In genomic region chr15:61528590-61528929, GRCh38 we compare ENCODE assay signal across 25 cellular contexts.
DNase-seq lines count a peak whose midpoint lies in the region; FAIRE-seq and TF ChIP-seq lines count a peak whose summit lies in the region.
"Had no signal": no experiment of that assay in that cellular context is flagged by ENCODE, and none has a peak within 500 bp of the region (broad histone marks: within the 10 kb centered on the region; RNA-seq: fewer than 3 reads in every experiment).

No MANE protein-coding gene starts in this region.

- no peaks in the 10 kb centered on the region for H3K9me3 Mint-ChIP-seq in neural progenitor cell
- H3K9me3 Mint-ChIP-seq: CD8-positive, alpha-beta T cell had no signal

- 11% methylated on average over 1 of the region's 2 CpGs for WGBS in HUES64
- WGBS in H1 (ENCODE audit: extremely low coverage in 1 of 2, insufficient coverage in 1 of 2, insufficient read length in 1 of 2, insufficient replicate concordance in 2 of 2, low coverage in 1 of 2, low lambda C conversion rate in 2 of 2, missing lambda C conversion rate in 1 of 2), 2 experiments, result 32% methylated on average over 2 of the region's 2 CpGs; no CpG with 5 or more reads in 1 of the 2 experiments
- 42% methylated on average over 2 of the region's 2 CpGs for WGBS in esophagus muscularis mucosa

- no peaks in the 10 kb centered on the region; the same call in 1 of the 2 replicates for H3K23me2 ChIP-seq in H1 (ENCODE audit: low read depth, low read length)

- TF ChIP-seq EP300 in H1 (IDR thresholded peaks at IDR 0.05; ENCODE audit: borderline replicate concordance in 1 of 2, low read depth in 2 of 2, low read length in 2 of 2) (no peak), esophagus muscularis mucosa (IDR thresholded peaks at IDR 0.05) (no peak)

- no peak overlapping the region for H4K5ac ChIP-seq in H1 (ENCODE audit: insufficient read length, low read depth, low read length)

- no peak overlapping the region for H2AK5ac ChIP-seq in H1 (ENCODE audit: low read depth, low read length)

- H4K91ac ChIP-seq in H1 (replicated peaks; ENCODE audit: insufficient read length, low read length), result no peak overlapping the region

- intact Hi-C loops in esophagus muscularis mucosa (cut with DNase I), result no loop called here

- H3K27me3 ChIP-seq in HUES64 (ENCODE audit: insufficient read depth, low read length) (no peaks in the 10 kb centered on the region), H1 (replicated peaks in 1 of 4; ENCODE audit: control insufficient read depth in 3 of 4, extremely low read depth in 1 of 4, insufficient read depth in 3 of 4, low read length in 3 of 4) (no peaks in the 10 kb centered on the region), neural progenitor cell (no peaks in the 10 kb centered on the region), esophagus muscularis mucosa (no peaks in the 10 kb centered on the region)
- H3K27me3 ChIP-seq: left lung, ovary, Peyer's patch, vagina had no signal

- H3K9me3 ChIP-seq in HUES64 (ENCODE audit: insufficient read depth, low read depth, low read length), result no peaks in the 10 kb centered on the region
- no peaks in the 10 kb centered on the region for H3K9me3 ChIP-seq in H1 (ENCODE audit: insufficient read depth in 2 of 2, low read depth in 1 of 2, low read length in 1 of 2)
- no peaks in the 10 kb centered on the region for H3K9me3 ChIP-seq in neural progenitor cell (ENCODE audit: low read depth)
- no peaks in the 10 kb centered on the region for H3K9me3 ChIP-seq in esophagus muscularis mucosa
- H3K9me3 ChIP-seq: left lung, ovary, Peyer's patch, vagina had no signal

- no peak overlapping the region for H2BK5ac ChIP-seq in H1 (ENCODE audit: low read depth, low read length)

- no peaks in the 10 kb centered on the region for H3K36me3 Mint-ChIP-seq in neural progenitor cell
- H3K36me3 Mint-ChIP-seq: CD8-positive, alpha-beta T cell had no signal

- CTCF ChIA-PET in H1 (lab: Charles Lee; ENCODE audit: partially characterized antibody), result no interaction called here

- peak overlapping the region; percentile 34; the same call in 1 of the 2 replicates for H3K27ac ChIP-seq in HUES64 (ENCODE audit: low read depth, low read length)
- no peak overlapping the region for H3K27ac ChIP-seq in H1 (ENCODE audit: low read depth, low read length)
- H3K27ac ChIP-seq in neural progenitor cell, result no peak overlapping the region
- no peak overlapping the region for H3K27ac ChIP-seq in esophagus muscularis mucosa (replicated peaks in 1 of 4)
- H3K27ac ChIP-seq: GM23248, left lung, ovary, Peyer's patch, SK-N-MC, vagina had no signal

- peak overlapping the region; percentile 50 to 52; a peak in 3 of 4 replicates for H3K4me2 ChIP-seq in H1 (ENCODE audit: insufficient read depth in 1 of 2, low read depth in 2 of 2, low read length in 2 of 2)
- H3K4me2 ChIP-seq in neural progenitor cell, result peak overlapping the region; percentile 46

- no peak overlapping the region for H3K4me3 ChIP-seq in HUES64 (ENCODE audit: low read length)
- H3K4me3 ChIP-seq in H1 (ENCODE audit: extremely low read depth in 1 of 4, insufficient read depth in 2 of 4, low read depth in 3 of 4, low read length in 4 of 4), result no peak overlapping the region
- H3K4me3 ChIP-seq in neural progenitor cell, result no peak overlapping the region
- no peak overlapping the region for H3K4me3 ChIP-seq in esophagus muscularis mucosa
- H3K4me3 ChIP-seq: GM23248, left lung, ovary, Peyer's patch, SK-N-MC, vagina had no signal

- no peak overlapping the region for H3K23ac ChIP-seq in H1 (ENCODE audit: insufficient read length)

- H2AFZ ChIP-seq in H1 (ENCODE audit: low read length) (peak overlapping the region; percentile 97), neural progenitor cell (replicated peaks) (peak overlapping the region; percentile 71)
- H2AFZ ChIP-seq: GM23248 had no signal

- POLR2A ChIA-PET in H1 (lab: Charles Lee; ENCODE audit: partially characterized antibody), result no interaction called here

- no peak overlapping the region for H2BK12ac ChIP-seq in H1 (ENCODE audit: low read depth, low read length)

- TF ChIP-seq POLR2A in H1 (IDR thresholded peaks at IDR 0.05; ENCODE audit: control extremely low read depth in 1 of 2, low read depth in 2 of 2, low read length in 2 of 2) (no peak), esophagus muscularis mucosa (IDR thresholded peaks at IDR 0.05; ENCODE audit: low read depth) (no peak)

- no peak overlapping the region for H2BK20ac ChIP-seq in H1 (ENCODE audit: low read length)

- no peaks in the 10 kb centered on the region for H3K79me1 ChIP-seq in H1 (ENCODE audit: low read depth, low read length)

- H3K4me1 Mint-ChIP-seq in neural progenitor cell, result peaks cover 22% of the 10 kb centered on the region
- H3K4me1 Mint-ChIP-seq: activated CD4-positive, alpha-beta T cell treated with anti-CD3 and anti-CD28 coated beads for 36 hours had no signal

- no peaks in the 10 kb centered on the region for H4K20me1 ChIP-seq in H1 (replicated peaks in 1 of 2; ENCODE audit: control insufficient read depth in 1 of 2, insufficient read depth in 2 of 2, low read length in 2 of 2)
- no peaks in the 10 kb centered on the region for H4K20me1 ChIP-seq in neural progenitor cell (ENCODE audit: low read depth)

- H3K36me3 ChIP-seq in HUES64 (ENCODE audit: insufficient read depth, low read length), result no peaks in the 10 kb centered on the region
- H3K36me3 ChIP-seq in H1 (ENCODE audit: control insufficient read depth in 2 of 4, insufficient read depth in 4 of 4, low read length in 3 of 4), result no peaks in the 10 kb centered on the region; a peak in 1 of 8 replicates
- H3K36me3 ChIP-seq in neural progenitor cell, result no peaks in the 10 kb centered on the region
- H3K36me3 ChIP-seq in esophagus muscularis mucosa, result no peaks in the 10 kb centered on the region
- H3K36me3 ChIP-seq: left lung, ovary, Peyer's patch, vagina had no signal

- H3K4me3 Mint-ChIP-seq in neural progenitor cell, result no peak overlapping the region
- H3K4me3 Mint-ChIP-seq: activated CD4-positive, alpha-beta T cell treated with anti-CD3 and anti-CD28 coated beads for 36 hours; CD8-positive, alpha-beta T cell had no signal

- no peak for TF ChIP-seq CTCF in H1 (IDR thresholded peaks at IDR 0.05; ENCODE audit: control extremely low read depth in 1 of 3, insufficient read depth in 1 of 3, low read depth in 1 of 3, low read length in 3 of 3)
- TF ChIP-seq CTCF in neural progenitor cell (IDR thresholded peaks at IDR 0.05), result no peak
- no peak for TF ChIP-seq CTCF in esophagus muscularis mucosa (IDR thresholded peaks at IDR 0.05)

- H4K8ac ChIP-seq in H1 (ENCODE audit: extremely low read depth, insufficient read depth, low read length), result no peak overlapping the region

- no peak overlapping the region for H3K14ac ChIP-seq in H1 (ENCODE audit: insufficient read length)

- H3K4ac ChIP-seq in H1 (replicated peaks; ENCODE audit: insufficient read length, low read depth, low read length), result no peak overlapping the region

- peaks cover 14% of the 10 kb centered on the region for H3K27me3 Mint-ChIP-seq in neural progenitor cell (ENCODE audit: insufficient read depth, low read depth)

- no peak overlapping the region for H2BK15ac ChIP-seq in H1 (ENCODE audit: low read length)

- H3K79me2 ChIP-seq in H1 (ENCODE audit: control insufficient read depth in 1 of 2, insufficient read depth in 2 of 2, low read length in 2 of 2), result no peaks in the 10 kb centered on the region
- no peaks in the 10 kb centered on the region for H3K79me2 ChIP-seq in neural progenitor cell (ENCODE audit: low read depth)

- no peak overlapping the region for H3K56ac ChIP-seq in H1 (replicated peaks; ENCODE audit: insufficient read length, low read depth, low read length)

- DNase-seq in NCI-H2196 (lab: John Stamatoyannopoulos, UW; ENCODE audit: unreplicated experiment), result peak; percentile 1
- no peak for DNase-seq in NCI-H2196 treated with DMSO at 0.1 percent for 48 hours (lab: John Stamatoyannopoulos, UW; ENCODE audit: unreplicated experiment)
- no peak for DNase-seq in H1 (ENCODE audit: low read depth in 1 of 2, low spot score in 2 of 2)
- no peak for DNase-seq in neural progenitor cell (ENCODE audit: low spot score)
- no peak for DNase-seq in cerebellar cortex (ENCODE audit: low spot score)
- DNase-seq in esophagus muscularis mucosa (ENCODE audit: extremely low spot score), result no peak
- DNase-seq in activated CD4-positive, CD25-positive, alpha-beta regulatory T cell treated with anti-CD3 and anti-CD28 coated beads, Interleukin-2, amount 50 U/mL, for 72 hours, result no peak
- DNase-seq: activated CD4-positive, alpha-beta T cell treated with anti-CD3 and anti-CD28 coated beads for 36 hours; activated CD8-positive, alpha-beta memory T cell treated with anti-CD3 and anti-CD28 coated beads, Interleukin-2, amount 50 U/mL, for 4 hours; activated gamma-delta T cell treated with Interleukin-2 at 50 U/mL for 16 hours; amniotic stem cell; CD8-positive, alpha-beta T cell; cerebellar nuclear complex; foreskin fibroblast; GM23248; Kasumi-1; left lung; NCI-H187 treated with DMSO at 0.1 percent for 48 hours; ovary; Peyer's patch; stimulated activated CD4-positive, alpha-beta T cell treated with anti-CD3 and anti-CD28 coated beads, Interleukin-4, amount 100 ng/mL, for 1 hour; T-helper 9 cell had no signal

- H3K18ac ChIP-seq in H1 (ENCODE audit: extremely low read depth, low read length), result no peak overlapping the region

- FAIRE-seq in H1 (lab: Jason Lieb, UNC), result no peak

- no peak overlapping the region for H2BK120ac ChIP-seq in H1 (replicated peaks; ENCODE audit: low read depth, low read length)

- peaks cover 15% of the 10 kb centered on the region for H3K4me1 ChIP-seq in HUES64 (ENCODE audit: insufficient read depth, low read length)
- peaks cover 6 to 9% (median 6%) of the 10 kb centered on the region in 4 experiments; a peak in 6 of 7 replicates for H3K4me1 ChIP-seq in H1 (replicated peaks in 1 of 4; ENCODE audit: control insufficient read depth in 3 of 4, insufficient read depth in 4 of 4, low read length in 3 of 4)
- H3K4me1 ChIP-seq in neural progenitor cell, result peaks cover 24% of the 10 kb centered on the region
- no peaks in the 10 kb centered on the region for H3K4me1 ChIP-seq in esophagus muscularis mucosa
- H3K4me1 ChIP-seq: left lung, Peyer's patch, vagina had no signal

- peaks cover 15% of the 10 kb centered on the region for H3F3A ChIP-seq in neural progenitor cell (ENCODE audit: low read depth)

- no peak overlapping the region for H3K27ac Mint-ChIP-seq in neural progenitor cell
- H3K27ac Mint-ChIP-seq: activated CD4-positive, alpha-beta T cell treated with anti-CD3 and anti-CD28 coated beads for 36 hours; CD8-positive, alpha-beta T cell had no signal

- H3K9ac ChIP-seq in HUES64 (ENCODE audit: low read depth, low read length), result no peak overlapping the region
- no peak overlapping the region for H3K9ac ChIP-seq in H1 (replicated peaks in 1 of 4; ENCODE audit: extremely low read depth in 1 of 4, low read depth in 3 of 4, low read length in 3 of 4)
- H3K9ac ChIP-seq in neural progenitor cell, result no peak overlapping the region
- H3K9ac ChIP-seq: GM23248 had no signal

- TF ChIP-seq RAD21 in H1 (IDR thresholded peaks at IDR 0.05 in 1 of 2, conservative IDR thresholded peaks at IDR 0.05 in 1 of 2; ENCODE audit: low read depth in 2 of 2, low read length in 2 of 2), result no peak

TF ChIP-seq in H1, 55 proteins besides CTCF, POLR2A, EP300 and RAD21:
- no peak for TF ChIP-seq CHD2 (IDR thresholded peaks at IDR 0.05; ENCODE audit: low read length)
- no peak for TF ChIP-seq POLR2AphosphoS5 (IDR thresholded peaks at IDR 0.05; ENCODE audit: low read depth, low read length)
- 0 out of 2 replicates have a peak, but pooled peaks have one; percentile 24 for TF ChIP-seq EGR1 (IDR thresholded peaks at IDR 0.05; ENCODE audit: borderline replicate concordance, low read depth, low read length)
